ENCODE assay signal across 7 cellular contexts in genomic region chr2:62195421-62196277, GRCh38. TPM values are rescaled to one million over a fixed set of nuclear protein-coding genes. Genes with fewer than 3 reads are reported as not detected.
A peak's percentile ranks its signal among the peaks of the same experiment; 100 is the strongest.
DNase-seq lines count a peak whose midpoint lies in the region; ATAC-seq, FAIRE-seq and TF ChIP-seq lines count a peak whose summit lies in the region.

Gene B3GNT2 (plus strand): TSS chr2:62196115. CDS start chr2:62222221, 26,106 bp downstream.

- H3K36me3 Mint-ChIP-seq in activated B cell treated with CpG ODN at 0.5 μM for 24 hours (ENCODE audit: low read depth) = peaks cover 5% of the 10 kb centered on the region

- H2AFZ ChIP-seq in smooth muscle cell (ENCODE audit: low read depth) = peak within 1 kb of the TSS; percentile 98

- no peaks in the 10 kb centered on the region for H3K9me3 ChIP-seq in smooth muscle cell (replicated peaks; ENCODE audit: low read depth)

- FAIRE-seq in bronchial epithelial cell (lab: Jason Lieb, UNC) = no peak

- peak; percentile 96 for TF ChIP-seq POLR2A in GM15510 (IDR thresholded peaks at IDR 0.05; ENCODE audit: borderline replicate concordance, extremely low read depth, insufficient read length)

- H3K9me3 Mint-ChIP-seq in activated B cell treated with CpG ODN at 0.5 μM for 24 hours = no peaks in the 10 kb centered on the region

- H3K27me3 Mint-ChIP-seq in activated B cell treated with CpG ODN at 0.5 μM for 24 hours = no peaks in the 10 kb centered on the region

- H3K36me3 ChIP-seq in bronchial epithelial cell (ENCODE audit: control insufficient read depth, insufficient read depth, low read length) (no peaks in the 10 kb centered on the region), smooth muscle cell (ENCODE audit: low read depth) (no peaks in the 10 kb centered on the region)

- H3K27ac ChIP-seq in smooth muscle cell (ENCODE audit: low read depth) = peak within 1 kb of the TSS; percentile 20

- POLR2A ChIA-PET in activated B cell treated with CpG ODN at 0.5 μM for 24 hours (lab: Charles Lee) = interaction anchor here (0.6 to 1.5 kb wide), 10 partner anchors 49 to 342 kb away, joined by 3 to 8 read pairs (median 4); partner anchors contain the start of gene FAM161A

- WGBS in smooth muscle cell (ENCODE audit: low lambda C conversion rate) = 8% methylated on average over 47 of the region's 70 CpGs

- TF ChIP-seq CTCF in activated B cell treated with CpG ODN at 0.5 μM for 24 hours (IDR thresholded peaks at IDR 0.05) (no peak), bronchial epithelial cell (IDR thresholded peaks at IDR 0.05; ENCODE audit: insufficient read depth, low read length, severe bottlenecking) (no peak), smooth muscle cell (IDR thresholded peaks at IDR 0.05; ENCODE audit: borderline replicate concordance, insufficient read depth, poor library complexity, severe bottlenecking) (no peak)

- peaks cover 38% of the 10 kb centered on the region for H3K4me1 Mint-ChIP-seq in activated B cell treated with CpG ODN at 0.5 μM for 24 hours

- H3K9ac ChIP-seq in smooth muscle cell (ENCODE audit: low read depth) = peak within 1 kb of the TSS; percentile 86

- H3K27me3 ChIP-seq in bronchial epithelial cell (ENCODE audit: control insufficient read depth, insufficient read depth, low read length) (no peaks in the 10 kb centered on the region), smooth muscle cell (ENCODE audit: low read depth) (no peaks in the 10 kb centered on the region)

- H3K4me3 Mint-ChIP-seq in activated B cell treated with CpG ODN at 0.5 μM for 24 hours = peak within 1 kb of the TSS; percentile 92

- peaks cover 17% of the 10 kb centered on the region for H3K4me1 ChIP-seq in smooth muscle cell (ENCODE audit: low read depth)

- peaks cover 37% of the 10 kb centered on the region for H4K20me1 ChIP-seq in smooth muscle cell (ENCODE audit: low read depth)

- CTCF ChIA-PET in activated B cell treated with CpG ODN at 0.5 μM for 24 hours (lab: Charles Lee) = no interaction called here

- H3F3A ChIP-seq in smooth muscle cell (ENCODE audit: low read depth) = no peaks in the 10 kb centered on the region

- H3K4me2 ChIP-seq in smooth muscle cell = peak within 1 kb of the TSS; percentile 100

- H3K4me3 ChIP-seq in bronchial epithelial cell (ENCODE audit: low read depth, low read length) = peak within 1 kb of the TSS; percentile 94
- peak within 1 kb of the TSS; percentile 90 for H3K4me3 ChIP-seq in smooth muscle cell

- intact Hi-C loops in activated B cell treated with CpG ODN at 0.5 μM for 24 hours (cut with micrococcal nuclease) = loop anchor here (1.0 to 10.0 kb wide), 12 partner anchors 9 to 1649 kb away; partner anchors contain the start of genes COMMD1, EHBP1, FAM161A and MDH1

- peak; percentile 19 to 55 for DNase-seq in NCI-H1930 (lab: John Stamatoyannopoulos, UW)
- peak; percentile 81 for DNase-seq in activated B cell treated with CpG ODN at 0.5 μM for 24 hours
- DNase-seq in bronchial epithelial cell (ENCODE audit: low read depth) = peak; percentile 42
- peak; percentile 94 for DNase-seq in iPS-NIHi7 (ENCODE audit: extremely low spot score)
- DNase-seq in smooth muscle cell (lab: John Stamatoyannopoulos, UW; ENCODE audit: unreplicated experiment) = peak; percentile 64

- H3K27ac Mint-ChIP-seq in activated B cell treated with CpG ODN at 0.5 μM for 24 hours = peak within 1 kb of the TSS; percentile 89

- peaks cover 42% of the 10 kb centered on the region for H3K79me2 ChIP-seq in smooth muscle cell (ENCODE audit: low read depth)

- ATAC-seq in HG02610 (IDR thresholded peaks at IDR 0.05; ENCODE audit: unreplicated experiment) = peak; percentile 48
- peak; percentile 81 for ATAC-seq in activated B cell treated with CpG ODN at 0.5 μM for 24 hours (ENCODE audit: low read depth)

RNA-seq across cellular contexts. Expression of gene B3GNT2, which starts in this region (rescaled TPM):
- total RNA-seq in activated B cell treated with CpG ODN at 0.5 μM for 24 hours (34.0 and 34.9 TPM in 2 replicates), bronchial epithelial cell (46.6 and 61.7 TPM in 2 replicates), smooth muscle cell (29.3 and 32.1 TPM in 2 replicates)
- 13.9 and 16.5 TPM in 2 replicates for polyA plus RNA-seq in smooth muscle cell

Comparison
In these comparisons a context has a peak if more than half of its experiments do, and no peak if none do; other contexts are left out.
1. Peak in every context shown above with its lines: DNase-seq, ATAC-seq, H3K4me3 ChIP-seq and H3K27ac ChIP-seq.
2. DNase-seq: peak in every context shown above with its lines; median percentile 94 in iPS-NIHi7; 81 in activated B cell treated with CpG ODN at 0.5 μM for 24 hours; 64 in smooth muscle cell; 42 in bronchial epithelial cell; 37 in NCI-H1930.